Comparison of ENCODE assay signal across 19 cellular contexts in genomic region chr19:31498781-31499180, GRCh38.
DNase-seq lines count a peak whose midpoint lies in the region; ATAC-seq and TF ChIP-seq lines count a peak whose summit lies in the region.
"Had no signal": no experiment of that assay in that cellular context is flagged by ENCODE, and none has a peak within 500 bp of the region (broad histone marks: within the 10 kb centered on the region; RNA-seq: fewer than 3 reads in every experiment).

No MANE protein-coding gene starts in this region.

- H3K36me3 Mint-ChIP-seq in activated T-cell treated with anti-CD3 and anti-CD28 coated beads, Interleukin-2, amount 50 U/mL, for 4 hours (ENCODE audit: insufficient read depth), result no peaks in the 10 kb centered on the region
- H3K36me3 Mint-ChIP-seq: CD4-positive, alpha-beta memory T cell had no signal

- H3K4me3 ChIP-seq in RWPE2 (ENCODE audit: severe bottlenecking), result no peak overlapping the region
- H3K4me3 ChIP-seq in MG63, result no peak overlapping the region
- H3K4me3 ChIP-seq: A549, GM23338, HAP-1 had no signal

- H3K9me3 ChIP-seq in RWPE2 (ENCODE audit: severe bottlenecking) (no peaks in the 10 kb centered on the region), MG63 (no peaks in the 10 kb centered on the region; the same call in 1 of the 2 replicates)
- H3K9me3 ChIP-seq: HAP-1 had no signal

- H3K27ac ChIP-seq in RWPE2 (ENCODE audit: poor library complexity, severe bottlenecking), result no peak overlapping the region
- H3K27ac ChIP-seq: A549 had no signal

- H3K4me1 ChIP-seq in RWPE2 (ENCODE audit: insufficient read depth, poor library complexity, severe bottlenecking), result no peaks in the 10 kb centered on the region
- H3K4me1 ChIP-seq: A549, HAP-1 had no signal

- H3K27me3 ChIP-seq in RWPE2 (ENCODE audit: insufficient read depth, poor library complexity, severe bottlenecking), result peaks cover 4% of the 10 kb centered on the region
- H3K27me3 ChIP-seq in MG63, result no peaks in the 10 kb centered on the region

- TF ChIP-seq CTCF in RWPE2 (IDR thresholded peaks at IDR 0.05; ENCODE audit: poor library complexity, severe bottlenecking), result no peak

- peaks cover 3% of the 10 kb centered on the region for H3K27me3 Mint-ChIP-seq in activated T-cell treated with anti-CD3 and anti-CD28 coated beads, Interleukin-2, amount 50 U/mL, for 4 hours (ENCODE audit: low read depth)

- no peaks in the 10 kb centered on the region for H3K36me3 ChIP-seq in RWPE2 (ENCODE audit: low read depth)
- H3K36me3 ChIP-seq in MG63, result no peaks in the 10 kb centered on the region
- H3K36me3 ChIP-seq: HAP-1 had no signal

- no peaks in the 10 kb centered on the region for H3K9me3 Mint-ChIP-seq in activated T-cell treated with anti-CD3 and anti-CD28 coated beads, Interleukin-2, amount 50 U/mL, for 4 hours
- H3K9me3 Mint-ChIP-seq: HFFc6 had no signal

- H3K4me1 Mint-ChIP-seq in activated T-cell treated with anti-CD3 and anti-CD28 coated beads, Interleukin-2, amount 50 U/mL, for 4 hours (ENCODE audit: low read depth), result no peaks in the 10 kb centered on the region
- H3K4me1 Mint-ChIP-seq: CD4-positive, alpha-beta memory T cell had no signal

- no peak overlapping the region for H3K4me3 Mint-ChIP-seq in activated T-cell treated with anti-CD3 and anti-CD28 coated beads, Interleukin-2, amount 50 U/mL, for 4 hours
- H3K4me3 Mint-ChIP-seq: CD4-positive, alpha-beta memory T cell; GM23338; HFFc6 had no signal

- ATAC-seq in RWPE2 (ENCODE audit: low read depth), result no peak
- ATAC-seq in activated T-cell treated with anti-CD3 and anti-CD28 coated beads, Interleukin-2, amount 50 U/mL, for 4 hours, result no peak
- ATAC-seq: A549, GM23338 had no signal

- peak; percentile 7 for DNase-seq in RWPE2 (ENCODE audit: low spot score)
- DNase-seq in ecto neural progenitor cell (ENCODE audit: low spot score), result peak; percentile 9
- peak; percentile 12 for DNase-seq in islet precursor cell
- DNase-seq in MG63, result no peak
- no peak for DNase-seq in AG20443 (ENCODE audit: low spot score)
- DNase-seq in activated T-cell treated with anti-CD3 and anti-CD28 coated beads, Interleukin-2, amount 50 U/mL, for 4 hours, result no peak
- DNase-seq: 8988T; ACHN; C1 segment of cervical spinal cord; Calu3; CD4-positive, alpha-beta memory T cell; COR-L47; DMS53; DMS79 treated with DMSO at 0.1 percent for 48 hours; GF-D8; HFFc6 had no signal

Comparison
In these comparisons a context has a peak if more than half of its experiments do, and no peak if none do; other contexts are left out.
1. DNase-seq: peak in RWPE2 (single experiment), ecto neural progenitor cell (single experiment) and islet precursor cell (single experiment); none in MG63 (single experiment), AG20443 (single experiment) and activated T-cell treated with anti-CD3 and anti-CD28 coated beads, Interleukin-2, amount 50 U/mL, for 4 hours (single experiment).